ENCODE assay signal across 8 cellular contexts in the genomic region with DNA sequence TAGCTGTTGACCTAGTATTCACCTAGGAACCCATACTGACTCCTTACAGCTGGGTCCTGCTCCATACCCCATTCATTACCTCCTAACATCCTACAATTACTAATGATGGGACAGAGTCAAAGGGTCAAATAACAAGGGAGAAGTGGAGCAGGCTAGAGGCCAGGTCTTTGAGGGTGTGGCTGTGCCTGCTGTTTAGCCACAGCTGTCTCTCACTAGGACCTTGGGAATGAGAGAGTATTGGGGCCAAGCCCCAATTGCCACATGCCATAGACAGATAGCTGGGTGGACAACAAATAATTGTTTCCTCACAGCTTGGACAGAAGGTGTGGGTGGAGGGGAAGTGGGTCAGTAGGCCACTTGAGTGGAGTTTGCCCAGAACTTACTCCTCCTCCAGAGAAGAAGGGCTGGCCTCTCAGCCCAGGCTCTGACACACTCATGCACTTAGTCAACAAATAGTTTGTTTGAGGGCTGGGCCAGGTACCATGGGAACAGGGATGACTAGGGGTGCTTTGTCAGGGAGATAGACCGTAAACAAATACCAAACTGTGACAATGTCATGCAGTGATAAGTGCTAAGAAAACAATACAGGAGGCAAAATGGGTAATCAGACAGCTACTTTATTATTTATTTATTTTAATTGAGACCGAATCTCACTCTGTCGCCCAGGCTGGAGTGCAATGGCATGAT. TPM values are rescaled to one million over a fixed set of nuclear protein-coding genes. Genes with fewer than 3 reads are reported as not detected.
DNase-seq lines count a peak whose midpoint lies in the region; ATAC-seq and TF ChIP-seq lines count a peak whose summit lies in the region.

No MANE protein-coding gene starts in this region.

- peaks cover 0 to 17% of the 10 kb centered on the region in 2 donors for H3K36me3 ChIP-seq in psoas muscle (ENCODE audit: insufficient read depth in 1 of 2, low read depth in 1 of 2)

- no peaks in the 10 kb centered on the region for H3K9me3 ChIP-seq in psoas muscle

- TF ChIP-seq CTCF in LNCaP clone FGC (IDR thresholded peaks at IDR 0.05; ENCODE audit: control insufficient read depth, extremely low read depth, insufficient read depth) (no peak), psoas muscle (IDR thresholded peaks at IDR 0.05) (no peak)

- 20 to 33% (median 23%) methylated on average over 3 of the region's 3 CpGs for WGBS in psoas muscle, 3 donors

- H3K27me3 ChIP-seq in psoas muscle (ENCODE audit: insufficient read depth in 3 of 3, low read length in 2 of 3), result no peaks in the 10 kb centered on the region

- peak overlapping the region; percentile 87 for H3K27ac ChIP-seq in psoas muscle

- H3K4me3 Mint-ChIP-seq in activated T-helper 2 cell treated with anti-CD3 and anti-CD28 coated beads, Interferon-gamma antibody, Interleukin-2, Interleukin-4, amounts not matched to agents 10 μg/mL and 5 μg/mL and 100 μg/mL, durations not matched to agents 14 hours and 24 hours and 36 hours (ENCODE audit: low read depth), result no peak overlapping the region

- no peak overlapping the region for H3K4me3 ChIP-seq in LNCaP clone FGC (ENCODE audit: low read depth, low read length)
- H3K4me3 ChIP-seq in psoas muscle, result no peak overlapping the region

- peaks cover 80% of the 10 kb centered on the region for H3K4me1 ChIP-seq in psoas muscle

- H3K27ac Mint-ChIP-seq in activated T-helper 2 cell treated with anti-CD3 and anti-CD28 coated beads, Interferon-gamma antibody, Interleukin-2, Interleukin-4, amounts not matched to agents 10 μg/mL and 5 μg/mL and 100 μg/mL, durations not matched to agents 14 hours and 24 hours and 36 hours, result peak overlapping the region; percentile 49

- H3K36me3 Mint-ChIP-seq in activated T-helper 2 cell treated with anti-CD3 and anti-CD28 coated beads, Interferon-gamma antibody, Interleukin-2, Interleukin-4, amounts not matched to agents 10 μg/mL and 5 μg/mL and 100 μg/mL, durations not matched to agents 14 hours and 24 hours and 36 hours (ENCODE audit: low read depth), result peaks cover 17% of the 10 kb centered on the region

- DNase-seq in COLO829 (ENCODE audit: low spot score) (peak; percentile 74), LNCaP clone FGC (ENCODE audit: low read depth) (peak; percentile 35), cardiac septum (ENCODE audit: low spot score) (peak; percentile 79), psoas muscle (peak; percentile 83 to 92), NCI-H524 treated with DMSO at 0.1 percent for 48 hours (lab: John Stamatoyannopoulos, UW) (no peak), NCI-H187 treated with DMSO at 0.1 percent for 48 hours (lab: John Stamatoyannopoulos, UW) (no peak), DMS 273 treated with DMSO at 0.1 percent for 48 hours (lab: John Stamatoyannopoulos, UW) (no peak)
- DNase-seq in activated T-helper 2 cell treated with anti-CD3 and anti-CD28 coated beads, Interferon-gamma antibody, Interleukin-2, Interleukin-4, amounts not matched to agents 10 μg/mL and 5 μg/mL and 100 μg/mL, durations not matched to agents 14 hours and 24 hours and 36 hours (ENCODE audit: low spot score), result no peak

- H3K9me3 Mint-ChIP-seq in activated T-helper 2 cell treated with anti-CD3 and anti-CD28 coated beads, Interferon-gamma antibody, Interleukin-2, Interleukin-4, amounts not matched to agents 10 μg/mL and 5 μg/mL and 100 μg/mL, durations not matched to agents 14 hours and 24 hours and 36 hours, result no peaks in the 10 kb centered on the region

- intact Hi-C loops in activated T-helper 2 cell treated with anti-CD3 and anti-CD28 coated beads, Interferon-gamma antibody, Interleukin-2, Interleukin-4, amounts not matched to agents 10 μg/mL and 5 μg/mL and 100 μg/mL, durations not matched to agents 14 hours and 24 hours and 36 hours (cut with micrococcal nuclease), result no loop called here
- intact Hi-C loops in cardiac septum (cut with DNase I) (no loop called here), psoas muscle (cut with DNase I) (no loop called here)

- H3K4me1 Mint-ChIP-seq in activated T-helper 2 cell treated with anti-CD3 and anti-CD28 coated beads, Interferon-gamma antibody, Interleukin-2, Interleukin-4, amounts not matched to agents 10 μg/mL and 5 μg/mL and 100 μg/mL, durations not matched to agents 14 hours and 24 hours and 36 hours (ENCODE audit: low read depth), result peaks cover 8% of the 10 kb centered on the region

- ATAC-seq in psoas muscle, result peak; percentile 91 to 95 (median 92)

- no peaks in the 10 kb centered on the region for H3K27me3 Mint-ChIP-seq in activated T-helper 2 cell treated with anti-CD3 and anti-CD28 coated beads, Interferon-gamma antibody, Interleukin-2, Interleukin-4, amounts not matched to agents 10 μg/mL and 5 μg/mL and 100 μg/mL, durations not matched to agents 14 hours and 24 hours and 36 hours (ENCODE audit: low read depth)

RNA-seq across cellular contexts. Expression of gene CENPT, which starts 10.2 kb away (rescaled TPM):
- 38.6 and 50.1 TPM in 2 replicates for total RNA-seq in activated T-helper 2 cell treated with anti-CD3 and anti-CD28 coated beads, Interferon-gamma antibody, Interleukin-2, Interleukin-4, amounts not matched to agents 10 μg/mL and 5 μg/mL and 100 μg/mL, durations not matched to agents 14 hours and 24 hours and 36 hours
- 27.9 TPM for total RNA-seq in cardiac septum
- total RNA-seq in psoas muscle, result 10 to 100 TPM; 17.2 to 26.4 (median 19.2) TPM
- 10 to 100 TPM; 13.8 to 19.9 (median 19.9) TPM for polyA plus RNA-seq in psoas muscle

RNA-seq across cellular contexts. Expression of gene NUTF2, which starts 11.0 kb away (rescaled TPM):
- 165 and 177 TPM in 2 replicates for total RNA-seq in activated T-helper 2 cell treated with anti-CD3 and anti-CD28 coated beads, Interferon-gamma antibody, Interleukin-2, Interleukin-4, amounts not matched to agents 10 μg/mL and 5 μg/mL and 100 μg/mL, durations not matched to agents 14 hours and 24 hours and 36 hours
- total RNA-seq in cardiac septum (87.1 TPM), psoas muscle (100 to 1,000 TPM in 2 of 4 donors, 10 to 100 TPM in 2; 77.4 to 104 (median 96.8) TPM)
- polyA plus RNA-seq in psoas muscle, result 100 to 1,000 TPM; 129 to 170 (median 134) TPM

RNA-seq across cellular contexts. Expression of gene EDC4, which starts 15.2 kb away (rescaled TPM):
- total RNA-seq in activated T-helper 2 cell treated with anti-CD3 and anti-CD28 coated beads, Interferon-gamma antibody, Interleukin-2, Interleukin-4, amounts not matched to agents 10 μg/mL and 5 μg/mL and 100 μg/mL, durations not matched to agents 14 hours and 24 hours and 36 hours, result 102 and 105 TPM in 2 replicates
- 43.8 TPM for total RNA-seq in cardiac septum
- 10 to 100 TPM; 33.8 to 52.1 (median 42.1) TPM for total RNA-seq in psoas muscle
- 10 to 100 TPM; 21.1 to 32.2 (median 23.8) TPM for polyA plus RNA-seq in psoas muscle

RNA-seq across cellular contexts. Expression of gene THAP11, which starts 15.6 kb away (rescaled TPM):
- total RNA-seq in activated T-helper 2 cell treated with anti-CD3 and anti-CD28 coated beads, Interferon-gamma antibody, Interleukin-2, Interleukin-4, amounts not matched to agents 10 μg/mL and 5 μg/mL and 100 μg/mL, durations not matched to agents 14 hours and 24 hours and 36 hours, result 43.0 and 45.1 TPM in 2 replicates
- total RNA-seq in cardiac septum (23.0 TPM), psoas muscle (10 to 100 TPM; 30.2 to 37.8 (median 35.0) TPM)
- polyA plus RNA-seq in psoas muscle, result 10 to 100 TPM; 31.9 to 78.6 (median 35.0) TPM

RNA-seq across cellular contexts. Expression of gene NRN1L, which starts 27.0 kb away (rescaled TPM):
- total RNA-seq in activated T-helper 2 cell treated with anti-CD3 and anti-CD28 coated beads, Interferon-gamma antibody, Interleukin-2, Interleukin-4, amounts not matched to agents 10 μg/mL and 5 μg/mL and 100 μg/mL, durations not matched to agents 14 hours and 24 hours and 36 hours, result not detected in 2 replicates
- total RNA-seq in cardiac septum (2.1 TPM), psoas muscle (1 to 10 TPM in 1 of 4 donors, under 1 TPM in 1, not detected in 2; 0.77 to 1.1 TPM)
- under 1 TPM; 0.23 to 0.38 (median 0.37) TPM for polyA plus RNA-seq in psoas muscle

Comparison
In these comparisons a context has a peak if more than half of its experiments do, and no peak if none do; other contexts are left out.
1. DNase-seq: peak in COLO829 (single experiment), LNCaP clone FGC (single experiment), cardiac septum (single experiment) and psoas muscle (2 of 2); none in activated T-helper 2 cell treated with anti-CD3 and anti-CD28 coated beads, Interferon-gamma antibody, Interleukin-2, Interleukin-4, amounts not matched to agents 10 μg/mL and 5 μg/mL and 100 μg/mL, durations not matched to agents 14 hours and 24 hours and 36 hours (single experiment), NCI-H524 treated with DMSO at 0.1 percent for 48 hours (single experiment), NCI-H187 treated with DMSO at 0.1 percent for 48 hours (single experiment) and DMS 273 treated with DMSO at 0.1 percent for 48 hours (single experiment).